In the genomic region with DNA sequence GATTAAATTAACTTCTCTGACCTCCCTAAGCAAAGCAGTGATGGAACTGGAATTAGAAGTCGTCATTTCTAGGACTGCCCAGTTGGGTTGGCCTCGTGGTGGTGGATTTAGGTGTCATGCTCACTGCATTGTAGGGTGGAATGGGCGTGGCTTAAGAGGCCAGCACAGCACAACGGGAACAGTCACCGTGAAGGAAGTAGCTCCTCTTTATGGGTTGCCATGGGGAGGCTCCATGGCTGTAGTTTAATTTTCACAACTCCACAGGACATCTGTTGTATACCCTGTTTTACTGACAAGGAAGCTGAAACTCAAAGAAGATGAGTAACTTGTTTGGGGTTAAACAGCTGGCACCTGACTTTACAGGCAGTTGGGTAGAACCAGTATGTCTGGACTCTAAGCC, we compare ENCODE assay signal across 9 cellular contexts.
DNase-seq lines count a peak whose midpoint lies in the region; ATAC-seq, FAIRE-seq and TF ChIP-seq lines count a peak whose summit lies in the region.
"Had no signal": no experiment of that assay in that cellular context is flagged by ENCODE, and none has a peak within 500 bp of the region (broad histone marks: within the 10 kb centered on the region; RNA-seq: fewer than 3 reads in every experiment).

No MANE protein-coding gene starts in this region.

- H3K36me3 ChIP-seq in pancreas: no peaks in the 10 kb centered on the region

- no peaks in the 10 kb centered on the region for H3K27me3 Mint-ChIP-seq in activated T-helper 1 cell treated with anti-CD3 and anti-CD28 coated beads, Interleukin-12 subunit alpha, Interleukin-12 subunit beta, Interleukin-2, Interleukin-4 antibody, amounts not matched to agents 30 ng/mL and 10 ng/mL and 1 ng/mL, durations not matched to agents 14 hours and 24 hours and 36 hours (ENCODE audit: insufficient read depth)

- in situ Hi-C loops in KBM-7 (cut with MboI; ENCODE audit: low pct_unique_long_range_greater_than_20kb, low sequenced_read_pairs): no loop called here

- DNase-seq in COR-L47 (lab: John Stamatoyannopoulos, UW) (peak; percentile 0), KBM-7 (peak; percentile 72), pancreas (no peak), putamen (ENCODE audit: low spot score) (no peak), NCI-H510A treated with DMSO at 0.1 percent for 48 hours (lab: John Stamatoyannopoulos, UW) (no peak), SHP77 (lab: John Stamatoyannopoulos, UW) (no peak)
- peak; percentile 48 for DNase-seq in activated T-helper 1 cell treated with anti-CD3 and anti-CD28 coated beads, Interleukin-12 subunit alpha, Interleukin-12 subunit beta, Interleukin-2, Interleukin-4 antibody, amounts not matched to agents 30 ng/mL and 10 ng/mL and 1 ng/mL, durations not matched to agents 14 hours and 24 hours and 36 hours (ENCODE audit: low spot score)

- no peak for FAIRE-seq in pancreas (lab: Jason Lieb, UNC)

- intact Hi-C loops in activated T-helper 1 cell treated with anti-CD3 and anti-CD28 coated beads, Interleukin-12 subunit alpha, Interleukin-12 subunit beta, Interleukin-2, Interleukin-4 antibody, amounts not matched to agents 30 ng/mL and 10 ng/mL and 1 ng/mL, durations not matched to agents 14 hours and 24 hours and 36 hours (cut with micrococcal nuclease): loop anchor here (1.0 to 2.0 kb wide), 4 partner anchors 8 to 47 kb away; no protein-coding TSS in a partner anchor
- intact Hi-C loops in pancreas (cut with DNase I): no loop called here

- TF ChIP-seq CTCF in pancreas (IDR thresholded peaks at IDR 0.05): no peak

- 50 to 63% methylated on average over 5 of the region's 5 CpGs for WGBS in pancreas, 2 donors

- H3K4me1 ChIP-seq in pancreas: no peaks in the 10 kb centered on the region
- H3K4me1 ChIP-seq: parathyroid adenoma had no signal

- H3K4me3 Mint-ChIP-seq in activated T-helper 1 cell treated with anti-CD3 and anti-CD28 coated beads, Interleukin-12 subunit alpha, Interleukin-12 subunit beta, Interleukin-2, Interleukin-4 antibody, amounts not matched to agents 30 ng/mL and 10 ng/mL and 1 ng/mL, durations not matched to agents 14 hours and 24 hours and 36 hours: peak overlapping the region; percentile 47

- H3K9me3 ChIP-seq in pancreas: no peaks in the 10 kb centered on the region

- no peak overlapping the region for H3K4me3 ChIP-seq in pancreas

- H3K4me1 Mint-ChIP-seq in activated T-helper 1 cell treated with anti-CD3 and anti-CD28 coated beads, Interleukin-12 subunit alpha, Interleukin-12 subunit beta, Interleukin-2, Interleukin-4 antibody, amounts not matched to agents 30 ng/mL and 10 ng/mL and 1 ng/mL, durations not matched to agents 14 hours and 24 hours and 36 hours (ENCODE audit: low read depth): peaks cover 94% of the 10 kb centered on the region

- H3K27me3 ChIP-seq in pancreas: no peaks in the 10 kb centered on the region

- H3K27ac ChIP-seq in pancreas: no peak overlapping the region
- H3K27ac ChIP-seq: parathyroid adenoma had no signal

- no peaks in the 10 kb centered on the region for H3K9me3 Mint-ChIP-seq in activated T-helper 1 cell treated with anti-CD3 and anti-CD28 coated beads, Interleukin-12 subunit alpha, Interleukin-12 subunit beta, Interleukin-2, Interleukin-4 antibody, amounts not matched to agents 30 ng/mL and 10 ng/mL and 1 ng/mL, durations not matched to agents 14 hours and 24 hours and 36 hours

- peak; percentile 41 for ATAC-seq in GM21515 (IDR thresholded peaks at IDR 0.05; ENCODE audit: unreplicated experiment)
- ATAC-seq in pancreas: peak in 3 of 4 donors; percentile 32 to 76 (median 61)

- peaks cover 57% of the 10 kb centered on the region for H3K36me3 Mint-ChIP-seq in activated T-helper 1 cell treated with anti-CD3 and anti-CD28 coated beads, Interleukin-12 subunit alpha, Interleukin-12 subunit beta, Interleukin-2, Interleukin-4 antibody, amounts not matched to agents 30 ng/mL and 10 ng/mL and 1 ng/mL, durations not matched to agents 14 hours and 24 hours and 36 hours (ENCODE audit: low read depth)

- peak overlapping the region; percentile 91 for H3K27ac Mint-ChIP-seq in activated T-helper 1 cell treated with anti-CD3 and anti-CD28 coated beads, Interleukin-12 subunit alpha, Interleukin-12 subunit beta, Interleukin-2, Interleukin-4 antibody, amounts not matched to agents 30 ng/mL and 10 ng/mL and 1 ng/mL, durations not matched to agents 14 hours and 24 hours and 36 hours

Comparison
In these comparisons a context has a peak if more than half of its experiments do, and no peak if none do; other contexts are left out.
1. DNase-seq: peak in COR-L47 (single experiment), KBM-7 (single experiment) and activated T-helper 1 cell treated with anti-CD3 and anti-CD28 coated beads, Interleukin-12 subunit alpha, Interleukin-12 subunit beta, Interleukin-2, Interleukin-4 antibody, amounts not matched to agents 30 ng/mL and 10 ng/mL and 1 ng/mL, durations not matched to agents 14 hours and 24 hours and 36 hours (single experiment); none in pancreas (0 of 6), putamen (single experiment), NCI-H510A treated with DMSO at 0.1 percent for 48 hours (single experiment) and SHP77 (0 of 2).